ENCODE assay signal across 1 cellular context in the genomic region with DNA sequence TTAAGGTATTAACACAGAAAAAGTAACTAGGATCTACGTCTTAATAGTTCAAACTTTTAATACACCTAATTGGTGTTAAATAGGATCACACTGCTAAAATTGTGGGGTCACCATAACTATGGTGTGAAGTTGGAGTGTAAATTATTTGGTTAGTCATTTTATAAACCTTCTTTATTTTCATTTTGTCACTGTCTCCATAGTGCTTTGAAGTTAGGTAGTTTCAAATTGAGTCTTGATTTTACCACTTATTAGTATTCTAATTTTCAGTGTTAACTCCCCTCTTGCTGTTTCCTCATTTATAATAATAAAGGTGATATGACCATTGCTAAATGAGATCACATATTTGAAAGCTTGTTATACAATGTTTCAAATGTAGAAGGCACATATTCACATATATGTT.
TF ChIP-seq lines count a peak whose summit lies in the region.

No MANE protein-coding gene starts in this region.

TF ChIP-seq in GM12878, 131 proteins besides CTCF, POLR2A, EP300 and RAD21:
- TF ChIP-seq JUND (IDR thresholded peaks at IDR 0.05; ENCODE audit: low read depth, low read length): no peak
- TF ChIP-seq, protein P1, sequence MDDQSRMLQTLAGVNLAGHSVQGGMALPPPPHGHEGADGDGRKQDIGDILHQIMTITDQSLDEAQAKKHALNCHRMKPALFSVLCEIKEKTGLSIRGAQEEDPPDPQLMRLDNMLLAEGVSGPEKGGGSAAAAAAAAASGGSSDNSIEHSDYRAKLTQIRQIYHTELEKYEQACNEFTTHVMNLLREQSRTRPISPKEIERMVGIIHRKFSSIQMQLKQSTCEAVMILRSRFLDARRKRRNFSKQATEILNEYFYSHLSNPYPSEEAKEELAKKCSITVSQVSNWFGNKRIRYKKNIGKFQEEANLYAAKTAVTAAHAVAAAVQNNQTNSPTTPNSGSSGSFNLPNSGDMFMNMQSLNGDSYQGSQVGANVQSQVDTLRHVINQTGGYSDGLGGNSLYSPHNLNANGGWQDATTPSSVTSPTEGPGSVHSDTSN (IDR thresholded peaks at IDR 0.05; ENCODE audit: insufficient replicate concordance, low read depth, low read length): no peak
- TF ChIP-seq NR2C1 (IDR thresholded peaks at IDR 0.05): no peak
- TF ChIP-seq, protein P2, sequence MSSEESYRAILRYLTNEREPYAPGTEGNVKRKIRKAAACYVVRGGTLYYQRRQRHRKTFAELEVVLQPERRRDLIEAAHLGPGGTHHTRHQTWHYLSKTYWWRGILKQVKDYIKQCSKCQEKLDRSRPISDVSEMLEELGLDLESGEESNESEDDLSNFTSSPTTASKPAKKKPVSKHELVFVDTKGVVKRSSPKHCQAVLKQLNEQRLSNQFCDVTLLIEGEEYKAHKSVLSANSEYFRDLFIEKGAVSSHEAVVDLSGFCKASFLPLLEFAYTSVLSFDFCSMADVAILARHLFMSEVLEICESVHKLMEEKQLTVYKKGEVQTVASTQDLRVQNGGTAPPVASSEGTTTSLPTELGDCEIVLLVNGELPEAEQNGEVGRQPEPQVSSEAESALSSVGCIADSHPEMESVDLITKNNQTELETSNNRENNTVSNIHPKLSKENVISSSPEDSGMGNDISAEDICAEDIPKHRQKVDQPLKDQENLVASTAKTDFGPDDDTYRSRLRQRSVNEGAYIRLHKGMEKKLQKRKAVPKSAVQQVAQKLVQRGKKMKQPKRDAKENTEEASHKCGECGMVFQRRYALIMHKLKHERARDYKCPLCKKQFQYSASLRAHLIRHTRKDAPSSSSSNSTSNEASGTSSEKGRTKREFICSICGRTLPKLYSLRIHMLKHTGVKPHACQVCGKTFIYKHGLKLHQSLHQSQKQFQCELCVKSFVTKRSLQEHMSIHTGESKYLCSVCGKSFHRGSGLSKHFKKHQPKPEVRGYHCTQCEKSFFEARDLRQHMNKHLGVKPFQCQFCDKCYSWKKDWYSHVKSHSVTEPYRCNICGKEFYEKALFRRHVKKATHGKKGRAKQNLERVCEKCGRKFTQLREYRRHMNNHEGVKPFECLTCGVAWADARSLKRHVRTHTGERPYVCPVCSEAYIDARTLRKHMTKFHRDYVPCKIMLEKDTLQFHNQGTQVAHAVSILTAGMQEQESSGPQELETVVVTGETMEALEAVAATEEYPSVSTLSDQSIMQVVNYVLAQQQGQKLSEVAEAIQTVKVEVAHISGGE (CRISPR knock-in tag; IDR thresholded peaks at IDR 0.05): no peak
- TF ChIP-seq CBX5 (IDR thresholded peaks at IDR 0.05; ENCODE audit: low read depth): no peak
- TF ChIP-seq SIN3A (IDR thresholded peaks at IDR 0.05; ENCODE audit: low read depth, low read length): no peak
- TF ChIP-seq CEBPB (IDR thresholded peaks at IDR 0.05; ENCODE audit: borderline replicate concordance in 1 of 2, low read depth in 2 of 2, low read length in 2 of 2): no peak
- TF ChIP-seq NR2F1 (conservative IDR thresholded peaks at IDR 0.05): 0 out of 2 replicates have a peak, but pooled peaks have one; percentile 36
- no peak for TF ChIP-seq SP1 (IDR thresholded peaks at IDR 0.05; ENCODE audit: low read depth, low read length)
- TF ChIP-seq MTA2 (IDR thresholded peaks at IDR 0.05; ENCODE audit: low read depth): peak; percentile 87
- TF ChIP-seq RBBP5 (conservative IDR thresholded peaks at IDR 0.05): no peak
- TF ChIP-seq, protein P3, sequence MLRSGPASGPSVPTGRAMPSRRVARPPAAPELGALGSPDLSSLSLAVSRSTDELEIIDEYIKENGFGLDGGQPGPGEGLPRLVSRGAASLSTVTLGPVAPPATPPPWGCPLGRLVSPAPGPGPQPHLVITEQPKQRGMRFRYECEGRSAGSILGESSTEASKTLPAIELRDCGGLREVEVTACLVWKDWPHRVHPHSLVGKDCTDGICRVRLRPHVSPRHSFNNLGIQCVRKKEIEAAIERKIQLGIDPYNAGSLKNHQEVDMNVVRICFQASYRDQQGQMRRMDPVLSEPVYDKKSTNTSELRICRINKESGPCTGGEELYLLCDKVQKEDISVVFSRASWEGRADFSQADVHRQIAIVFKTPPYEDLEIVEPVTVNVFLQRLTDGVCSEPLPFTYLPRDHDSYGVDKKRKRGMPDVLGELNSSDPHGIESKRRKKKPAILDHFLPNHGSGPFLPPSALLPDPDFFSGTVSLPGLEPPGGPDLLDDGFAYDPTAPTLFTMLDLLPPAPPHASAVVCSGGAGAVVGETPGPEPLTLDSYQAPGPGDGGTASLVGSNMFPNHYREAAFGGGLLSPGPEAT (IDR thresholded peaks at IDR 0.05; ENCODE audit: low read depth): 0 out of 2 replicates have a peak, but pooled peaks have one; percentile 17
- 0 out of 2 replicates have a peak, but pooled peaks have one; percentile 27 for TF ChIP-seq DPF2 (IDR thresholded peaks at IDR 0.05)
- TF ChIP-seq, protein P4, sequence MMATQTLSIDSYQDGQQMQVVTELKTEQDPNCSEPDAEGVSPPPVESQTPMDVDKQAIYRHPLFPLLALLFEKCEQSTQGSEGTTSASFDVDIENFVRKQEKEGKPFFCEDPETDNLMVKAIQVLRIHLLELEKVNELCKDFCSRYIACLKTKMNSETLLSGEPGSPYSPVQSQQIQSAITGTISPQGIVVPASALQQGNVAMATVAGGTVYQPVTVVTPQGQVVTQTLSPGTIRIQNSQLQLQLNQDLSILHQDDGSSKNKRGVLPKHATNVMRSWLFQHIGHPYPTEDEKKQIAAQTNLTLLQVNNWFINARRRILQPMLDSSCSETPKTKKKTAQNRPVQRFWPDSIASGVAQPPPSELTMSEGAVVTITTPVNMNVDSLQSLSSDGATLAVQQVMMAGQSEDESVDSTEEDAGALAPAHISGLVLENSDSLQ (IDR thresholded peaks at IDR 0.05): no peak
